24 cellular contexts compared by ENCODE assay signal in the genomic region with DNA sequence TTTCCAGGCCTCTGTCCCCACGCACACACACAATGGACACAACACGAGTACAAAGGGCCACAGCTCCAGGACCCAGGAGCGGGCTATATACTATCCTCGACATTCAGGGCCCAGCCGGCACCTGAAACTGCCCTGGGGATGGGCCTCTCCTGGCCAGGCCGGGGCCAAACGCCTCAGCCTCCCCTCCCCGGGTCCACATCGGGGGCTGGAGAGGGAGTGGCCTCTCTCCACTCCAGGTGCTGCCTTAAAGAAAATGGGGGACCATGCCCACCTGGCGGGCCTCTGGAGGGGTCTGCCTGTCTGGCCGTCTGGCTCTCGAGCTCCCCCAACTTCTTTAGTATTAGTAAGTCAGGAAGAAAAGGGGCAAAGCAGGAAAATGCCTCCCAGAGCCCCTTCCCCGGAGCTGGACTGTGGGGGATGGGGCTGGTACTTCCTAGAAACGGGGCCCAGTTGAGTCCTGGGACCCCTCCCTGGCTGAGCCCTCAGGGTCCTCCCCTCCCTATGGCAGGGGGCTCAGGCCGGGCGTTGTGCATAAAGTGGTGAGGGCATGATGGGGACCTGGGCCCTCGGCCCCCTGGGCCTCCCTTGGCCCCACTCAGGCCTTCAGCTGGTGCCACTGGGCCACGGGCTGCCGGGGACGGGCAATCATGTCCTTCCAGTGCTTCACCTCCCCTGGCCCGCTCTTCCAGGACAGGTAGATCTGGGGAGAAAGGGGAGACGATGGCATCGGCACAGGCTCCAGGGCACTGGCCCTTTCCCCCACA. TPM values are rescaled to one million over a fixed set of nuclear protein-coding genes. Genes with fewer than 3 reads are reported as not detected.
DNase-seq lines count a peak whose midpoint lies in the region; ATAC-seq, FAIRE-seq and TF ChIP-seq lines count a peak whose summit lies in the region.
"Had no signal": no experiment of that assay in that cellular context is flagged by ENCODE, and none has a peak within 500 bp of the region (broad histone marks: within the 10 kb centered on the region; RNA-seq: fewer than 3 reads in every experiment).

No MANE protein-coding gene starts in this region.

- H2BK12ac ChIP-seq in H1 (ENCODE audit: low read depth, low read length) = 0 out of 2 replicates have a peak overlapping the region, but pooled peaks have one; percentile 97
- H2BK12ac ChIP-seq in neuronal stem cell (ENCODE audit: low read length) = no peak overlapping the region

- no peak overlapping the region for H2BK15ac ChIP-seq in H1 (ENCODE audit: low read length)
- H2BK15ac ChIP-seq in neuronal stem cell (ENCODE audit: low read length) = peak overlapping the region; percentile 76

- H3K23me2 ChIP-seq in H1 (ENCODE audit: low read depth, low read length) = no peaks in the 10 kb centered on the region

- no peaks in the 10 kb centered on the region for H3K36me3 ChIP-seq in H1 (ENCODE audit: control insufficient read depth in 2 of 4, insufficient read depth in 4 of 4, low read length in 3 of 4)
- H3K36me3 ChIP-seq in neuronal stem cell (replicated peaks in 1 of 2; ENCODE audit: control insufficient read depth in 2 of 2, insufficient read depth in 2 of 2, low read length in 2 of 2) = no peaks in the 10 kb centered on the region
- H3K36me3 ChIP-seq: BE2C; BLaER1 treated with 17β-estradiol and CSF1 and Interleukin-3, amounts not matched to agents 10 nM and 100 nM; HAP-1 had no signal

- H3K27me3 ChIP-seq in H1 (replicated peaks in 1 of 4; ENCODE audit: control insufficient read depth in 3 of 4, extremely low read depth in 1 of 4, insufficient read depth in 3 of 4, low read length in 3 of 4) (no peaks in the 10 kb centered on the region; a peak in 1 of 7 replicates), neuronal stem cell (ENCODE audit: control insufficient read depth in 3 of 3, insufficient read depth in 3 of 3, low read depth in 1 of 3, low read length in 3 of 3) (no peaks in the 10 kb centered on the region)
- H3K27me3 ChIP-seq: BE2C; BLaER1 treated with 17β-estradiol and CSF1 and Interleukin-3, amounts not matched to agents 10 nM and 100 nM had no signal

- TF ChIP-seq CTCF in H1 (IDR thresholded peaks at IDR 0.05; ENCODE audit: control extremely low read depth in 1 of 3, insufficient read depth in 1 of 3, low read depth in 1 of 3, low read length in 3 of 3) = no peak

- H2BK5ac ChIP-seq in H1 (ENCODE audit: low read depth, low read length) = no peak overlapping the region
- H2BK5ac ChIP-seq in neuronal stem cell (ENCODE audit: low read length) = peak overlapping the region; percentile 47

- no peak for TF ChIP-seq RAD21 in H1 (IDR thresholded peaks at IDR 0.05 in 1 of 2, conservative IDR thresholded peaks at IDR 0.05 in 1 of 2; ENCODE audit: low read depth in 2 of 2, low read length in 2 of 2)

- H3K79me2 ChIP-seq in H1 (ENCODE audit: control insufficient read depth in 1 of 2, insufficient read depth in 2 of 2, low read length in 2 of 2) = no peaks in the 10 kb centered on the region

- H3K9me3 ChIP-seq in H1 (ENCODE audit: insufficient read depth in 2 of 2, low read depth in 1 of 2, low read length in 1 of 2) = no peaks in the 10 kb centered on the region
- H3K9me3 ChIP-seq in neuronal stem cell (replicated peaks in 1 of 2; ENCODE audit: control insufficient read depth in 2 of 2, insufficient read depth in 1 of 2, low read depth in 1 of 2, low read length in 2 of 2) = no peaks in the 10 kb centered on the region
- H3K9me3 ChIP-seq: A549; BE2C; BLaER1 treated with 17β-estradiol and CSF1 and Interleukin-3, amounts not matched to agents 10 nM and 100 nM; HAP-1 had no signal

- H3K18ac ChIP-seq in H1 (ENCODE audit: extremely low read depth, low read length) (no peak overlapping the region), neuronal stem cell (ENCODE audit: low read length) (peak overlapping the region; percentile 62)

- H3K56ac ChIP-seq in H1 (replicated peaks; ENCODE audit: insufficient read length, low read depth, low read length) = no peak overlapping the region

- CTCF ChIA-PET in H1 (lab: Charles Lee; ENCODE audit: partially characterized antibody) = interaction anchor here (0.9 to 40.4 kb wide), 19 partner anchors 11 to 216 kb away, joined by 3 to 2106 read pairs (median 23); a partner anchor contains a TSS

- DNase-seq in stimulated activated naive CD8-positive, alpha-beta T cell treated with anti-CD3 and anti-CD28 coated beads, Interleukin-15, amount 100 ng/mL, for 72 hours = no peak
- no peak for DNase-seq in stimulated activated naive CD8-positive, alpha-beta T cell treated with anti-CD3 and anti-CD28 coated beads, Interleukin-15, Interleukin-2, amounts not matched to agents 100 U/mL and 50 U/mL, for 24 hours
- DNase-seq in H1 (ENCODE audit: low read depth in 1 of 2, low spot score in 2 of 2) = no peak
- no peak for DNase-seq in neuronal stem cell (ENCODE audit: low spot score)
- no peak for DNase-seq in GM19240 (ENCODE audit: insufficient read length, low spot score)
- DNase-seq: 8988T; ACHN; AML-193; BE2C; Calu3; CD4-positive, alpha-beta T cell; COR-L47; DMS79 treated with DMSO at 0.1 percent for 48 hours; GF-D8; HFFc6 had no signal

- no peak overlapping the region for H2BK20ac ChIP-seq in H1 (ENCODE audit: low read length)

- H3K9me3 Mint-ChIP-seq in stimulated activated naive CD8-positive, alpha-beta T cell treated with anti-CD3 and anti-CD28 coated beads, Interleukin-15, amount 100 ng/mL, for 72 hours = no peaks in the 10 kb centered on the region
- H3K9me3 Mint-ChIP-seq: CD14-positive monocyte; CD4-positive, alpha-beta T cell; GM23338; HFFc6 had no signal

- H3K23ac ChIP-seq in H1 (ENCODE audit: insufficient read length) = no peak overlapping the region
- H3K23ac ChIP-seq in neuronal stem cell (ENCODE audit: low read depth, low read length, poor library complexity) = peak overlapping the region; percentile 59

- H3K27ac Mint-ChIP-seq in stimulated activated naive CD8-positive, alpha-beta T cell treated with anti-CD3 and anti-CD28 coated beads, Interleukin-15, amount 100 ng/mL, for 72 hours = peak overlapping the region in 1 of 2 donors; percentile 49
- H3K27ac Mint-ChIP-seq: CD14-positive monocyte; CD4-positive, alpha-beta T cell; GM23338; HFFc6 had no signal

- TF ChIP-seq EP300 in H1 (IDR thresholded peaks at IDR 0.05; ENCODE audit: borderline replicate concordance in 1 of 2, low read depth in 2 of 2, low read length in 2 of 2) = no peak

- H3K27me3 Mint-ChIP-seq in stimulated activated naive CD8-positive, alpha-beta T cell treated with anti-CD3 and anti-CD28 coated beads, Interleukin-15, amount 100 ng/mL, for 72 hours = peaks cover 42% of the 10 kb centered on the region

- H2BK120ac ChIP-seq in H1 (replicated peaks; ENCODE audit: low read depth, low read length) (no peak overlapping the region), neuronal stem cell (ENCODE audit: low read depth, low read length) (no peak overlapping the region)

- H3K9ac ChIP-seq in H1 (replicated peaks in 1 of 4; ENCODE audit: extremely low read depth in 1 of 4, low read depth in 3 of 4, low read length in 3 of 4) (no peak overlapping the region), neuronal stem cell (ENCODE audit: low read depth, low read length, poor library complexity) (no peak overlapping the region)
- H3K9ac ChIP-seq: BLaER1 treated with 17β-estradiol and CSF1 and Interleukin-3, amounts not matched to agents 10 nM and 100 nM had no signal

- no peak for FAIRE-seq in H1 (lab: Jason Lieb, UNC)
- FAIRE-seq: A549, GM12891, GM18507, H54 had no signal

- H4K20me1 ChIP-seq in H1 (replicated peaks in 1 of 2; ENCODE audit: control insufficient read depth in 1 of 2, insufficient read depth in 2 of 2, low read length in 2 of 2) = peaks cover 0 to 2% of the 10 kb centered on the region in 2 experiments

- peak; percentile 31 for ATAC-seq in stimulated activated naive CD8-positive, alpha-beta T cell treated with anti-CD3 and anti-CD28 coated beads, Interleukin-15, amount 100 ng/mL, for 72 hours
- no peak for ATAC-seq in stimulated activated naive CD8-positive, alpha-beta T cell treated with anti-CD3 and anti-CD28 coated beads, Interleukin-15, Interleukin-2, amounts not matched to agents 100 U/mL and 50 U/mL, for 24 hours
- ATAC-seq in GM18519 (IDR thresholded peaks at IDR 0.05; ENCODE audit: low FRiP score, unreplicated experiment) = no peak
- ATAC-seq: GM23338 had no signal

- H4K8ac ChIP-seq in H1 (ENCODE audit: extremely low read depth, insufficient read depth, low read length) (no peak overlapping the region), neuronal stem cell (ENCODE audit: low read depth, low read length) (no peak overlapping the region)

- WGBS in H1 (ENCODE audit: extremely low coverage in 1 of 2, insufficient coverage in 1 of 2, insufficient read length in 1 of 2, insufficient replicate concordance in 2 of 2, low coverage in 1 of 2, low lambda C conversion rate in 2 of 2, missing lambda C conversion rate in 1 of 2), 2 experiments = 90% methylated on average over 21 of the region's 23 CpGs; no CpG with 5 or more reads in 1 of the 2 experiments
- WGBS in neuronal stem cell (ENCODE audit: extremely low coverage in 2 of 2, insufficient read length in 2 of 2, insufficient replicate concordance in 1 of 2), 2 donors = no CpG with 5 or more reads among the region's 23 CpGs

- H4K5ac ChIP-seq in H1 (ENCODE audit: insufficient read length, low read depth, low read length) = no peak overlapping the region

- H3K4me3 Mint-ChIP-seq in stimulated activated naive CD8-positive, alpha-beta T cell treated with anti-CD3 and anti-CD28 coated beads, Interleukin-15, amount 100 ng/mL, for 72 hours = no peak overlapping the region
- H3K4me3 Mint-ChIP-seq: CD14-positive monocyte; CD4-positive, alpha-beta T cell; GM23338; HFFc6 had no signal

- H3K4me3 ChIP-seq in H1 (ENCODE audit: extremely low read depth in 1 of 4, insufficient read depth in 2 of 4, low read depth in 3 of 4, low read length in 4 of 4) = no peak overlapping the region
- H3K4me3 ChIP-seq in neuronal stem cell (ENCODE audit: low read length in 2 of 2) = no peak overlapping the region
- H3K4me3 ChIP-seq: A549; BLaER1 treated with 17β-estradiol and CSF1 and Interleukin-3, amounts not matched to agents 10 nM and 100 nM; GM23338; HAP-1 had no signal

- H3K27ac ChIP-seq in H1 (ENCODE audit: low read depth, low read length) = no peak overlapping the region
- no peak overlapping the region for H3K27ac ChIP-seq in neuronal stem cell (replicated peaks; ENCODE audit: low read length)
- H3K27ac ChIP-seq: A549; BLaER1 treated with 17β-estradiol and CSF1 and Interleukin-3, amounts not matched to agents 10 nM and 100 nM had no signal

- H4K91ac ChIP-seq in H1 (replicated peaks; ENCODE audit: insufficient read length, low read length) = no peak overlapping the region
- no peak overlapping the region for H4K91ac ChIP-seq in neuronal stem cell (ENCODE audit: low read depth, low read length, poor library complexity)

- no peak for TF ChIP-seq POLR2A in H1 (IDR thresholded peaks at IDR 0.05; ENCODE audit: control extremely low read depth in 1 of 2, low read depth in 2 of 2, low read length in 2 of 2)

- peaks cover 17% of the 10 kb centered on the region for H3K4me1 Mint-ChIP-seq in stimulated activated naive CD8-positive, alpha-beta T cell treated with anti-CD3 and anti-CD28 coated beads, Interleukin-15, amount 100 ng/mL, for 72 hours

- no peaks in the 10 kb centered on the region for H3K79me1 ChIP-seq in H1 (ENCODE audit: low read depth, low read length)
- no peaks in the 10 kb centered on the region for H3K79me1 ChIP-seq in neuronal stem cell (ENCODE audit: low read depth, low read length)

- H2AK5ac ChIP-seq in H1 (ENCODE audit: low read depth, low read length) (no peak overlapping the region), neuronal stem cell (ENCODE audit: low read depth, low read length) (no peak overlapping the region)

- POLR2A ChIA-PET in H1 (lab: Charles Lee; ENCODE audit: partially characterized antibody) = interaction anchor here (1.1 to 2.8 kb wide), 7 partner anchors 13 to 72 kb away, joined by 3 to 12 read pairs (median 5); a partner anchor contains a TSS

- H3K4me2 ChIP-seq in H1 (ENCODE audit: insufficient read depth in 1 of 2, low read depth in 2 of 2, low read length in 2 of 2) (no peak overlapping the region), neuronal stem cell (ENCODE audit: insufficient read depth, low read length, poor library complexity, severe bottlenecking) (no peak overlapping the region)
- H3K4me2 ChIP-seq: A549; BLaER1 treated with 17β-estradiol and CSF1 and Interleukin-3, amounts not matched to agents 10 nM and 100 nM; GM23338 had no signal

- H2AFZ ChIP-seq in H1 (ENCODE audit: low read length) (no peak overlapping the region), neuronal stem cell (ENCODE audit: low read length) (peak overlapping the region; percentile 12)
- H2AFZ ChIP-seq: GM23338 had no signal

- no peak overlapping the region for H3K14ac ChIP-seq in H1 (ENCODE audit: insufficient read length)
- H3K14ac ChIP-seq in neuronal stem cell (ENCODE audit: low read length) = no peak overlapping the region

- H3K4me1 ChIP-seq in H1 (replicated peaks in 1 of 4; ENCODE audit: control insufficient read depth in 3 of 4, insufficient read depth in 4 of 4, low read length in 3 of 4) = peaks cover 0 to 31% (median 20%) of the 10 kb centered on the region in 4 experiments; a peak in 6 of 7 replicates
- peaks cover 20 to 21% of the 10 kb centered on the region in 2 donors for H3K4me1 ChIP-seq in neuronal stem cell (ENCODE audit: control insufficient read depth in 2 of 2, insufficient read depth in 1 of 2, low read depth in 1 of 2, low read length in 2 of 2)
- H3K4me1 ChIP-seq: BE2C, HAP-1 had no signal

- H3K4ac ChIP-seq in H1 (replicated peaks; ENCODE audit: insufficient read length, low read depth, low read length) = no peak overlapping the region
- H3K4ac ChIP-seq in neuronal stem cell (ENCODE audit: low read length) = no peak overlapping the region

RNA-seq across cellular contexts. Expression of a gene that starts 9.7 kb away (rescaled TPM):
- 0.47 and 0.61 TPM in 2 replicates for total RNA-seq in H1 (2021; fragmentation: NEBNext Ultra II Directional; extraction: Animal tissue kit (Norgen Biotek cat#: 25700))
- 0.71 and 1.1 TPM in 2 replicates for polyA plus RNA-seq in H1 (2011; rRNA removed)
- 0.58 TPM for polyA plus RNA-seq in H1 (2011; cell fraction: cytosol; rRNA removed)
- polyA plus RNA-seq in H1 (2011; cell fraction: nucleus; rRNA removed) = 1.1 TPM
- polyA plus RNA-seq in H1 (2012, experiment 1 of 2) = 0.15 to 0.57 TPM (median 0.38 TPM) in 4 replicates
- polyA plus RNA-seq in H1 (2012, experiment 2 of 2) = 0.66 TPM
- polyA plus RNA-seq in H1 (2013, experiment 1 of 2) = 0.51 TPM
- polyA plus RNA-seq in H1 (2013, experiment 2 of 2) = 0.53 TPM
- polyA minus RNA-seq in H1 (2011; rRNA and poly(A)+ RNA removed) = 0.27 and 0.79 TPM in 2 replicates
- not detected for polyA minus RNA-seq in H1 (2011; cell fraction: cytosol; rRNA and poly(A)+ RNA removed)
- 1.2 TPM for polyA minus RNA-seq in H1 (2011; cell fraction: nucleus; rRNA and poly(A)+ RNA removed)
- polyA plus RNA-seq in neuronal stem cell (2013, experiment 1 of 2) = 1.5 TPM
- polyA plus RNA-seq in neuronal stem cell (2013, experiment 2 of 2) = 1.4 TPM
- total RNA-seq: Calu3; CD4-positive, alpha-beta T cell; HFFc6 had no signal
- polyA plus RNA-seq: CD14-positive monocyte had no signal
